Comparison of ENCODE assay signal across 8 cellular contexts in genomic region chr12:30847259-30847658, GRCh38.
DNase-seq lines count a peak whose midpoint lies in the region; ATAC-seq and TF ChIP-seq lines count a peak whose summit lies in the region.

No MANE protein-coding gene starts in this region.

- H3K36me3 ChIP-seq in esophagus squamous epithelium: no peaks in the 10 kb centered on the region
- H3K36me3 ChIP-seq in prostate gland: no peaks in the 10 kb centered on the region

- 15 to 26% methylated on average over 3 of the region's 3 CpGs for WGBS in esophagus squamous epithelium, 2 donors
- 32% methylated on average over 3 of the region's 3 CpGs for WGBS in prostate gland

- ATAC-seq in HG02840 (IDR thresholded peaks at IDR 0.05; ENCODE audit: low FRiP score, unreplicated experiment): no peak
- ATAC-seq in GM21381 (IDR thresholded peaks at IDR 0.05; ENCODE audit: unreplicated experiment): no peak

- peak; percentile 56 to 87 (median 68) for TF ChIP-seq CTCF in esophagus squamous epithelium (IDR thresholded peaks at IDR 0.05)
- TF ChIP-seq CTCF in prostate gland (IDR thresholded peaks at IDR 0.05): peak; percentile 39 to 73 (median 68)

- intact Hi-C loops in esophagus squamous epithelium (cut with DNase I): loop anchor here (5.0 to 10.0 kb wide), 2 partner anchors 388 to 425 kb away; no protein-coding TSS in a partner anchor
- intact Hi-C loops in prostate gland (cut with DNase I): loop anchor here (10.0 kb wide), 1 partner anchor 388 kb away; no protein-coding TSS in a partner anchor

- H3K4me3 ChIP-seq in esophagus squamous epithelium: no peak overlapping the region
- H3K4me3 ChIP-seq in prostate gland: no peak overlapping the region

- H3K4me1 ChIP-seq in esophagus squamous epithelium: peaks cover 0 to 23% (median 0%) of the 10 kb centered on the region in 3 donors
- no peaks in the 10 kb centered on the region for H3K4me1 ChIP-seq in prostate gland (replicated peaks)

- TF ChIP-seq POLR2A in esophagus squamous epithelium (IDR thresholded peaks at IDR 0.05): no peak
- TF ChIP-seq POLR2A in prostate gland (IDR thresholded peaks at IDR 0.05): no peak

- no peaks in the 10 kb centered on the region for H3K9me3 ChIP-seq in esophagus squamous epithelium
- H3K9me3 ChIP-seq in prostate gland: no peaks in the 10 kb centered on the region

- peak; percentile 18 for DNase-seq in stimulated activated CD4-positive, alpha-beta T cell treated with anti-CD3 and anti-CD28 coated beads, Interleukin-15, amount 100 ng/mL, for 24 hours
- DNase-seq in stimulated activated CD4-positive, alpha-beta T cell treated with anti-CD3 and anti-CD28 coated beads, Interleukin-4, amount 100 ng/mL, for 1 hour: no peak
- DNase-seq in NCI-H1417 (lab: John Stamatoyannopoulos, UW) (peak; percentile 42 to 87 (median 69)), SK-N-DZ (ENCODE audit: low spot score) (peak; percentile 79), esophagus squamous epithelium (lab: John Stamatoyannopoulos, UW) (no peak), prostate gland (ENCODE audit: low spot score) (peak; percentile 23)

- H3K27me3 ChIP-seq in esophagus squamous epithelium: no peaks in the 10 kb centered on the region
- H3K27me3 ChIP-seq in prostate gland (replicated peaks; ENCODE audit: insufficient read depth): no peaks in the 10 kb centered on the region

- H3K27ac ChIP-seq in esophagus squamous epithelium: no peak overlapping the region
- no peak overlapping the region for H3K27ac ChIP-seq in prostate gland

Comparison
In these comparisons a context has a peak if more than half of its experiments do, and no peak if none do; other contexts are left out.
1. DNase-seq: peak in stimulated activated CD4-positive, alpha-beta T cell treated with anti-CD3 and anti-CD28 coated beads, Interleukin-15, amount 100 ng/mL, for 24 hours (single experiment), NCI-H1417 (3 of 3), SK-N-DZ (single experiment) and prostate gland (single experiment); none in stimulated activated CD4-positive, alpha-beta T cell treated with anti-CD3 and anti-CD28 coated beads, Interleukin-4, amount 100 ng/mL, for 1 hour (single experiment) and esophagus squamous epithelium (single experiment).